ENCODE assay signal across 8 cellular contexts in the genomic region with DNA sequence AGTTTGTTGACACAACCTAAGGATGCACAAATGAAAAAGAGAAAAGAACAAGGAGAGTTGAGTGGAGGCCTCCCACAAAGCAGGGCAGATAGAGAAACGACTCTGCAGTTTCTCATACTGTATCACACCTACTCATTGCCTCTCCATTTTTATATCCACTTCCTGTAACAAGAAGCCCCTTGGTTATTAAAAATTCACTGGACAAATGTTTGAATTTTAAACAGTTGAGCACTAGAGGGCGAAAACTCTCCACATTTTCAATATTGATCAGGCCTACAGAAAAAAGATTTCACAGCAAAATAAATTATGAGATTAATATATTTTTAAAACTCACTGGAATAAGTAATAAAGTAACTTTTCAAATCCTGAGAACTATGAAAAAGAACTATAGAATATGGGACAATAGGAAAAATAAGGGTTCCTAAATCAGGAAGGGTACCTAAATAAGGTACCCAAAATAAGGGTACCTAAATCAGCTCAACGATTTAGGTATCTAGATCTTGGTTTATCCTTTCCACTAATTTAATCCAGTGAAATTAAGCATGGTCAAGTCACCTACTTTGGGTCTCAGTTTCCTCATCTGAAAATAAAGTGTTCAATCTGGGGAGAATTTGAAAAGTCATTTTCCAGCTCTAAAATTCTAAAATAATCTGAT. TPM values are rescaled to one million over a fixed set of nuclear protein-coding genes. Genes with fewer than 3 reads are reported as not detected.
DNase-seq lines count a peak whose midpoint lies in the region; ATAC-seq, FAIRE-seq and TF ChIP-seq lines count a peak whose summit lies in the region.

No MANE protein-coding gene starts in this region.

- H3K4me3 ChIP-seq in left ventricle myocardium inferior (no peak overlapping the region), GM12878 (no peak overlapping the region)

- no peak overlapping the region for H3K9ac ChIP-seq in GM12878 (ENCODE audit: control insufficient read depth, insufficient read depth, low read length)

- CTCF ChIA-PET in GM12878 (lab: Yijun Ruan, JAX), result interaction anchor here (0.6 to 2.1 kb wide), 20 partner anchors 9 to 518 kb away, joined by 3 to 16 read pairs (median 3); partner anchors contain the start of genes CSNK1G1 and TRIP4

- RAD21 ChIA-PET in GM12878 (lab: Charles Lee; ENCODE audit: unreplicated experiment), result interaction anchor here (0.7 to 1.4 kb wide), 7 partner anchors 30 to 518 kb away, joined by 3 to 8 read pairs (median 3); no protein-coding TSS in a partner anchor

- peaks cover 11% of the 10 kb centered on the region for H3K36me3 Mint-ChIP-seq in memory B cell

- SMC1A ChIA-PET in GM12878 (lab: Charles Lee; ENCODE audit: uncharacterized antibody, unreplicated experiment), result interaction anchor here (0.6 to 2.0 kb wide), 25 partner anchors 8 to 521 kb away, joined by 3 to 17 read pairs (median 4); partner anchors contain the start of gene CSNK1G1

- no peaks in the 10 kb centered on the region for H3K4me1 Mint-ChIP-seq in memory B cell

- ATAC-seq in Right ventricle myocardium superior (ENCODE audit: poor library complexity) (no peak), GM12878 (peak; percentile 72), memory B cell (ENCODE audit: low read depth) (peak; percentile 27)

- H3K27me3 ChIP-seq in left ventricle myocardium inferior (ENCODE audit: low read depth) (no peaks in the 10 kb centered on the region), GM12878 (replicated peaks in 1 of 2; ENCODE audit: control insufficient read depth in 2 of 2, insufficient read depth in 2 of 2, low read length in 1 of 2) (no peaks in the 10 kb centered on the region)

- H2AFZ ChIP-seq in GM12878 (ENCODE audit: control insufficient read depth, low read depth, low read length), result no peak overlapping the region

- intact Hi-C loops in left ventricle myocardium inferior (cut with micrococcal nuclease), result loop anchor here (10.0 kb wide), 1 partner anchor 135 kb away; no protein-coding TSS in a partner anchor
- intact Hi-C loops in Right ventricle myocardium superior (cut with DNase I), result loop anchor here (10.0 kb wide), 1 partner anchor 475 kb away; no protein-coding TSS in a partner anchor
- intact Hi-C loops in GM12878 (cut with micrococcal nuclease; ENCODE audit: unreplicated experiment), result loop anchor here (2.0 to 10.0 kb wide), 5 partner anchors 149 to 517 kb away; partner anchors contain the start of genes PCLAF and TRIP4

- DNase-seq in left ventricle myocardium inferior (no peak), Right ventricle myocardium superior (no peak), NCI-H2029 (lab: John Stamatoyannopoulos, UW) (peak; percentile 42), GM12878 (ENCODE audit: low read depth, low spot score) (peak; percentile 9), memory B cell (ENCODE audit: low spot score in 2 of 2) (no peak), cerebellum (ENCODE audit: low spot score) (no peak)
- DNase-seq in stimulated activated CD4-positive, alpha-beta T cell treated with anti-CD3 and anti-CD28 coated beads, Interleukin-15, amount 100 ng/mL, for 24 hours, result no peak
- DNase-seq in stimulated activated naive CD4-positive, alpha-beta T cell treated with Interleukin-2 at 50 U/mL for 16 hours (lab: John Stamatoyannopoulos, UW), result no peak

- in situ Hi-C loops in GM12878 (cut with MboI), result loop anchor here (25.0 kb wide), 1 partner anchor 452 kb away; no protein-coding TSS in a partner anchor

- TF ChIP-seq CTCF in left ventricle myocardium inferior (IDR thresholded peaks at IDR 0.05; ENCODE audit: borderline replicate concordance) (peak; percentile 56), GM12878 (IDR thresholded peaks at IDR 0.05 in 2 of 3, conservative IDR thresholded peaks at IDR 0.05 in 1 of 3; ENCODE audit: control insufficient read depth in 2 of 3, extremely low read depth in 1 of 3, insufficient read depth in 1 of 3, low read depth in 3 of 3, low read length in 3 of 3) (peak; percentile 29 to 54 (median 32); a peak in 4 of 6 replicates)

- H3K79me2 ChIP-seq in GM12878 (ENCODE audit: control insufficient read depth, insufficient read depth, low read length), result no peaks in the 10 kb centered on the region

- no peaks in the 10 kb centered on the region for H4K20me1 ChIP-seq in GM12878 (ENCODE audit: control insufficient read depth, insufficient read depth)

- no peak overlapping the region for H3K4me2 ChIP-seq in GM12878 (ENCODE audit: control insufficient read depth, insufficient read depth)

- H3K36me3 ChIP-seq in left ventricle myocardium inferior (peaks cover 22% of the 10 kb centered on the region), GM12878 (ENCODE audit: control insufficient read depth in 2 of 2, insufficient read depth in 2 of 2, low read length in 1 of 2) (peaks cover 2 to 6% of the 10 kb centered on the region in 2 experiments; a peak in 2 of 4 replicates)

- no peaks in the 10 kb centered on the region for H3K4me1 ChIP-seq in left ventricle myocardium inferior
- H3K4me1 ChIP-seq in GM12878 (ENCODE audit: control insufficient read depth, insufficient read depth, low read length), result no peaks in the 10 kb centered on the region

- no peaks in the 10 kb centered on the region for H3K9me3 Mint-ChIP-seq in memory B cell

- WGBS in GM12878 (ENCODE audit: insufficient coverage, insufficient replicate concordance, low lambda C conversion rate, missing lambda C conversion rate), result 14% methylated on average over 3 of the region's 3 CpGs

- H3K4me3 Mint-ChIP-seq in memory B cell, result no peak overlapping the region

- BruUV-seq in GM12878 (replicated peaks; lab: Mats Ljungman, UMichigan), result no TSS peak

- TF ChIP-seq RAD21 in GM12878 (IDR thresholded peaks at IDR 0.05; ENCODE audit: insufficient read depth, low read depth, low read length), result peak; percentile 78

- TF ChIP-seq EP300 in GM12878 (IDR thresholded peaks at IDR 0.05; ENCODE audit: borderline replicate concordance in 1 of 2, control insufficient read depth in 1 of 2, low read depth in 2 of 2, low read length in 2 of 2), result no peak

- FAIRE-seq in GM12878 (lab: Jason Lieb, UNC), result peak; percentile 68

- no peaks in the 10 kb centered on the region for H3K9me3 ChIP-seq in left ventricle myocardium inferior (replicated peaks)
- no peaks in the 10 kb centered on the region for H3K9me3 ChIP-seq in GM12878 (replicated peaks; ENCODE audit: control insufficient read depth, insufficient read depth, low read length)

- POLR2A ChIA-PET in GM12878 (lab: Charles Lee), result interaction anchor here (0.6 kb wide), 1 partner anchor 25 kb away, joined by 4 read pairs; no protein-coding TSS in a partner anchor

- H3K27me3 Mint-ChIP-seq in memory B cell, result no peaks in the 10 kb centered on the region

- H3K27ac ChIP-seq in left ventricle myocardium inferior (replicated peaks) (no peak overlapping the region), GM12878 (ENCODE audit: control insufficient read depth, insufficient read depth) (no peak overlapping the region)

- TF ChIP-seq POLR2A in GM12878 (IDR thresholded peaks at IDR 0.05; ENCODE audit: low read depth, low read length), result no peak

- H3K27ac Mint-ChIP-seq in memory B cell, result no peak overlapping the region

TF ChIP-seq in GM12878, 131 proteins besides CTCF, POLR2A, EP300 and RAD21 (continues in another document):
- TF ChIP-seq, protein P1, sequence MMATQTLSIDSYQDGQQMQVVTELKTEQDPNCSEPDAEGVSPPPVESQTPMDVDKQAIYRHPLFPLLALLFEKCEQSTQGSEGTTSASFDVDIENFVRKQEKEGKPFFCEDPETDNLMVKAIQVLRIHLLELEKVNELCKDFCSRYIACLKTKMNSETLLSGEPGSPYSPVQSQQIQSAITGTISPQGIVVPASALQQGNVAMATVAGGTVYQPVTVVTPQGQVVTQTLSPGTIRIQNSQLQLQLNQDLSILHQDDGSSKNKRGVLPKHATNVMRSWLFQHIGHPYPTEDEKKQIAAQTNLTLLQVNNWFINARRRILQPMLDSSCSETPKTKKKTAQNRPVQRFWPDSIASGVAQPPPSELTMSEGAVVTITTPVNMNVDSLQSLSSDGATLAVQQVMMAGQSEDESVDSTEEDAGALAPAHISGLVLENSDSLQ (IDR thresholded peaks at IDR 0.05), result no peak

RNA-seq across cellular contexts. Expression of gene PPIB, which starts 47.0 kb away (rescaled TPM):
- 102 TPM for total RNA-seq in left ventricle myocardium inferior
- total RNA-seq in Right ventricle myocardium superior, result 94.9 TPM
- total RNA-seq in GM12878 (2013; cell fraction: nucleolus; rRNA removed), result 92.7 and 97.9 TPM in 2 replicates
- total RNA-seq in GM12878 (2014; rRNA removed), result 336 and 349 TPM in 2 replicates
- 401 and 446 TPM in 2 replicates for total RNA-seq in GM12878 (2014; rRNA removed; fragmentation: Illumina TruSeq; extraction: Trizol)
- 404 and 424 TPM in 2 replicates for total RNA-seq in GM12878 (2021)
- 388 TPM for polyA plus RNA-seq in GM12878 (2011; ENCODE audit: low read depth)
- polyA plus RNA-seq in GM12878 (2011; rRNA removed), result 281 and 344 TPM in 2 replicates
- polyA plus RNA-seq in GM12878 (2011; cell fraction: cytosol; rRNA removed), result 359 and 447 TPM in 2 replicates
- 184 and 201 TPM in 2 replicates for polyA plus RNA-seq in GM12878 (2011; cell fraction: nucleus; rRNA removed)
- 477 and 571 TPM in 2 replicates for polyA plus RNA-seq in GM12878 (2012)
- 284 and 570 TPM in 2 replicates for polyA plus RNA-seq in GM12878 (2014; fragmentation: Illumina TruSeq; extraction: Trizol)
- polyA plus RNA-seq in GM12878 (2014; fragmentation: Nextera tagmentation; extraction: Ambion mirVana), result 100 to 1,000 TPM; 831 to 858 TPM
- 393 and 399 TPM in 2 replicates for polyA plus RNA-seq in GM12878 (2014; rRNA removed)
- 100 to 1,000 TPM; 915 to 936 TPM for polyA plus RNA-seq in GM12878 (2016; fragmentation: Nextera tagmentation; extraction: Ambion mirVana)
- 248 and 256 TPM in 2 replicates for polyA minus RNA-seq in GM12878 (2011; rRNA and poly(A)+ RNA removed)
- 100 and 121 TPM in 2 replicates for polyA minus RNA-seq in GM12878 (2011; cell fraction: cytosol; rRNA and poly(A)+ RNA removed)
- 23.7 and 44.3 TPM in 2 replicates for polyA minus RNA-seq in GM12878 (2011; cell fraction: nucleus; rRNA and poly(A)+ RNA removed)
- total RNA-seq in cerebellum, result 98.6 TPM

RNA-seq across cellular contexts. Expression of gene SNX22, which starts 58.3 kb away (rescaled TPM):
- 2.0 TPM for total RNA-seq in left ventricle myocardium inferior
- total RNA-seq in Right ventricle myocardium superior, result 4.2 TPM
- total RNA-seq in GM12878 (2013; cell fraction: nucleolus; rRNA removed), result 19.1 and 22.5 TPM in 2 replicates
- 23.2 and 25.7 TPM in 2 replicates for total RNA-seq in GM12878 (2014; rRNA removed)
- total RNA-seq in GM12878 (2014; rRNA removed; fragmentation: Illumina TruSeq; extraction: Trizol), result 11.1 and 12.2 TPM in 2 replicates
- total RNA-seq in GM12878 (2021), result 23.2 and 26.1 TPM in 2 replicates
- polyA plus RNA-seq in GM12878 (2011; ENCODE audit: low read depth), result 3.8 TPM
- polyA plus RNA-seq in GM12878 (2011; rRNA removed), result 3.2 and 4.4 TPM in 2 replicates
- polyA plus RNA-seq in GM12878 (2011; cell fraction: cytosol; rRNA removed), result 8.4 and 9.9 TPM in 2 replicates
- polyA plus RNA-seq in GM12878 (2011; cell fraction: nucleus; rRNA removed), result 40.5 and 42.5 TPM in 2 replicates
- 7.4 and 8.1 TPM in 2 replicates for polyA plus RNA-seq in GM12878 (2012)
- 6.6 and 10.4 TPM in 2 replicates for polyA plus RNA-seq in GM12878 (2014; fragmentation: Illumina TruSeq; extraction: Trizol)
- polyA plus RNA-seq in GM12878 (2014; fragmentation: Nextera tagmentation; extraction: Ambion mirVana), result 1 to 10 TPM; 6.3 to 6.8 TPM
- 26.1 and 29.0 TPM in 2 replicates for polyA plus RNA-seq in GM12878 (2014; rRNA removed)
- polyA plus RNA-seq in GM12878 (2016; fragmentation: Nextera tagmentation; extraction: Ambion mirVana), result 1 to 10 TPM; 6.4 to 6.9 TPM
- polyA minus RNA-seq in GM12878 (2011; rRNA and poly(A)+ RNA removed), result 6.1 and 10.1 TPM in 2 replicates
- 1.6 and 2.0 TPM in 2 replicates for polyA minus RNA-seq in GM12878 (2011; cell fraction: cytosol; rRNA and poly(A)+ RNA removed)
- 13.7 and 25.9 TPM in 2 replicates for polyA minus RNA-seq in GM12878 (2011; cell fraction: nucleus; rRNA and poly(A)+ RNA removed)
- 8.3 TPM for total RNA-seq in cerebellum

Comparison
In these comparisons a context has a peak if more than half of its experiments do, and no peak if none do; other contexts are left out.
1. DNase-seq: peak in NCI-H2029 (single experiment) and GM12878 (single experiment); none in left ventricle myocardium inferior (single experiment), Right ventricle myocardium superior (single experiment), memory B cell (0 of 2), stimulated activated CD4-positive, alpha-beta T cell treated with anti-CD3 and anti-CD28 coated beads, Interleukin-15, amount 100 ng/mL, for 24 hours (single experiment), stimulated activated naive CD4-positive, alpha-beta T cell treated with Interleukin-2 at 50 U/mL for 16 hours (single experiment) and cerebellum (single experiment).